Comparison of ENCODE assay signal across 8 cellular contexts in the genomic region with DNA sequence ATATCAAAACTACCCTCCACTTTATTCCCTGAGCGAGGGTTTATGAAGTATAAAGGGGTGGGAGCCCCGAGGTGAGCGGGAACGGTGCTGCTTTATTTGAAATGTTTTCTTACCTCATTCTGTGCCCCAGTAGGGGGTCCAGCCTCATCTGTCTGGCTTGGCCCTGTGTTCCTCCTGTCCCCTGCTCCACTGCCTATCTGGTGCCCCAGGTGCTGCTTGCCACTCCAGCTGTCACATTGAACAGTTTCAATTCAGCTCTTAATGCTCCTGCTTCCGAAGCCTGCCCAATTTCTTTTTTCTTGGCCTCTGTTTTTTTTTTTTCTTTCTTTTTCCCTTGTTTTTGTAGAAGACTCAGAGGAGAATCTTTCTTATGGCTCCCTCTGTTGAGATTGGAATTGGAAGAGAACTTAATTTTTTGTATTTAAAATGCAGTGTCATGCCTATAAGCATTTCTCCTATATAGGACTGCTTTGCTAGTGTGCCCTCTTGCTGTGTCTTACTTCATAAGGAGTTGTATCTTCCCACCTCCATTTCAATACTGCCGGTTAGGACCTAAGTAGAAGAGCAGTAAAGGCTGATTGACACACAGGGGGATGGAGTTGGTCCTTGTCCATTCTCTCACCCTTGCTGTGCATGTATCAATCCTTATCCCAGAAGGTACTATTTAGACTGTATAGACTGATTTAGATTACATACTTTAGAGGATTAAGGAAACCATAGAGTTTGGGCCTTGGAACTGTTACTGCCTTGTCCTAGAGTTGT. TPM values are rescaled to one million over a fixed set of nuclear protein-coding genes. Genes with fewer than 3 reads are reported as not detected.
DNase-seq lines count a peak whose midpoint lies in the region; ATAC-seq and TF ChIP-seq lines count a peak whose summit lies in the region.

No MANE protein-coding gene starts in this region.

- CTCF ChIA-PET in Caco-2 (lab: Charles Lee): no interaction called here

- H3K27me3 Mint-ChIP-seq in Caco-2 (ENCODE audit: insufficient read depth, unreplicated experiment): no peaks in the 10 kb centered on the region

- H3F3A ChIP-seq in MM.1S (ENCODE audit: insufficient read depth, low read length) (peaks cover 12% of the 10 kb centered on the region), neural cell (ENCODE audit: insufficient read depth, low read length, poor library complexity, severe bottlenecking) (peaks cover 5% of the 10 kb centered on the region)

- no peaks in the 10 kb centered on the region for H3K9me3 Mint-ChIP-seq in Caco-2 (ENCODE audit: unreplicated experiment)

- H3K36me3 ChIP-seq in Caco-2 (ENCODE audit: control insufficient read depth, insufficient read depth, low read length) (peaks cover 5% of the 10 kb centered on the region), MM.1S (replicated peaks; ENCODE audit: insufficient read depth, low read length) (no peaks in the 10 kb centered on the region), neural cell (ENCODE audit: insufficient read depth, low read length) (peaks cover 18% of the 10 kb centered on the region)

- TF ChIP-seq CTCF in Caco-2 (IDR thresholded peaks at IDR 0.05; ENCODE audit: insufficient read depth in 1 of 2, low read depth in 1 of 2, low read length in 1 of 2, severe bottlenecking in 1 of 2, unreplicated experiment in 1 of 2) (no peak), MM.1S (IDR thresholded peaks at IDR 0.05; ENCODE audit: low read length) (no peak), dorsolateral prefrontal cortex (IDR thresholded peaks at IDR 0.05 in 54 of 56, conservative IDR thresholded peaks at IDR 0.05 in 2 of 56; ENCODE audit: low read depth in 1 of 56, partially characterized antibody in 56 of 56) (no peak), neural cell (IDR thresholded peaks at IDR 0.05; ENCODE audit: poor library complexity, severe bottlenecking) (no peak)

- BruUV-seq in Caco-2 (replicated peaks; lab: Mats Ljungman, UMichigan): no TSS peak

- DNase-seq in Caco-2 (no peak), MM.1S (peak; percentile 37), dorsolateral prefrontal cortex (no peak), NCI-H510A (lab: John Stamatoyannopoulos, UW) (no peak)

- H3K9me2 ChIP-seq in MM.1S (replicated peaks; ENCODE audit: insufficient read depth, low read length) (no peaks in the 10 kb centered on the region), neural cell (ENCODE audit: insufficient read depth, low read length) (no peaks in the 10 kb centered on the region)

- H3K27me3 ChIP-seq in Caco-2 (replicated peaks; ENCODE audit: control insufficient read depth, insufficient read depth, low read length) (no peaks in the 10 kb centered on the region), MM.1S (replicated peaks; ENCODE audit: insufficient read depth, low read length) (no peaks in the 10 kb centered on the region), dorsolateral prefrontal cortex (no peaks in the 10 kb centered on the region), neural cell (ENCODE audit: insufficient read depth, low read depth, low read length) (no peaks in the 10 kb centered on the region)

- peak overlapping the region; percentile 23 for H3K27ac Mint-ChIP-seq in Caco-2 (ENCODE audit: unreplicated experiment)

- H3K27ac ChIP-seq in MM.1S (ENCODE audit: low read length) (peak overlapping the region; percentile 12; the same call in 1 of the 2 replicates), dorsolateral prefrontal cortex (peak overlapping the region in 8 of 59 donors; percentile 10 to 97 (median 76)), neural cell (ENCODE audit: low read length) (no peak overlapping the region)

- no peak for TF ChIP-seq RAD21 in neural cell (conservative IDR thresholded peaks at IDR 0.05)

- H3K4me3 ChIP-seq in Caco-2 (ENCODE audit: low read depth, low read length): no peak overlapping the region
- peak overlapping the region; percentile 95 for H3K4me3 ChIP-seq in MM.1S (ENCODE audit: low read length)
- H3K4me3 ChIP-seq in dorsolateral prefrontal cortex: peak overlapping the region; percentile 11 to 100 (median 87)
- H3K4me3 ChIP-seq in neural cell (ENCODE audit: low read length): peak overlapping the region; percentile 94

- H3K79me2 ChIP-seq in MM.1S (ENCODE audit: low read length) (peaks cover 58% of the 10 kb centered on the region), neural cell (replicated peaks; ENCODE audit: insufficient read depth, low read length) (peaks cover 57% of the 10 kb centered on the region)

- no peak for ATAC-seq in HG02642 (IDR thresholded peaks at IDR 0.05; ENCODE audit: poor library complexity, unreplicated experiment)
- ATAC-seq in GM19324 (IDR thresholded peaks at IDR 0.05; ENCODE audit: low FRiP score, unreplicated experiment): no peak
- ATAC-seq in HG02610 (IDR thresholded peaks at IDR 0.05; ENCODE audit: unreplicated experiment): no peak

- TF ChIP-seq EP300 in neural cell (conservative IDR thresholded peaks at IDR 0.05; ENCODE audit: poor library complexity, severe bottlenecking): no peak

- no peaks in the 10 kb centered on the region for H3K9me3 ChIP-seq in Caco-2
- H3K9me3 ChIP-seq in MM.1S (replicated peaks; ENCODE audit: insufficient read depth, low read length): no peaks in the 10 kb centered on the region
- H3K9me3 ChIP-seq in neural cell (ENCODE audit: low read length): no peaks in the 10 kb centered on the region

- H3K4me2 ChIP-seq in MM.1S (ENCODE audit: low read depth, low read length) (peak overlapping the region; percentile 92), neural cell (ENCODE audit: low read length) (peak overlapping the region; percentile 100)

- H3K4me1 ChIP-seq in Caco-2: peaks cover 7% of the 10 kb centered on the region; the same call in 1 of the 2 replicates
- H3K4me1 ChIP-seq in MM.1S (ENCODE audit: low read length): peaks cover 7% of the 10 kb centered on the region; the same call in 1 of the 2 replicates

- POLR2A ChIA-PET in Caco-2 (lab: Charles Lee): no interaction called here

- H3K9ac ChIP-seq in MM.1S (ENCODE audit: low read length): peak overlapping the region; percentile 99; the same call in 1 of the 2 replicates
- H3K9ac ChIP-seq in neural cell (ENCODE audit: low read length): no peak overlapping the region

- intact Hi-C loops in Caco-2 (cut with micrococcal nuclease; ENCODE audit: unreplicated experiment): loop anchor here (5.0 kb wide), 2 partner anchors 63 to 223 kb away; no protein-coding TSS in a partner anchor
- intact Hi-C loops in dorsolateral prefrontal cortex (cut with DNase I): loop anchor here (2.0 to 10.0 kb wide), 6 partner anchors 75 to 425 kb away; no protein-coding TSS in a partner anchor

- H2AFZ ChIP-seq in MM.1S (ENCODE audit: low read length) (no peak overlapping the region), neural cell (ENCODE audit: low read depth, low read length) (no peak overlapping the region)

- H3K4me3 Mint-ChIP-seq in Caco-2 (ENCODE audit: unreplicated experiment): peak overlapping the region; percentile 98

- H3K4me1 Mint-ChIP-seq in Caco-2 (ENCODE audit: low read depth, unreplicated experiment): peaks cover 18% of the 10 kb centered on the region

- peaks cover 32% of the 10 kb centered on the region for H3K36me3 Mint-ChIP-seq in Caco-2 (ENCODE audit: insufficient read depth, unreplicated experiment)

- H4K20me1 ChIP-seq in MM.1S (ENCODE audit: insufficient read depth, low read length) (peaks cover 33% of the 10 kb centered on the region; the same call in 1 of the 2 replicates), neural cell (ENCODE audit: insufficient read depth) (no peaks in the 10 kb centered on the region)

TF ChIP-seq in neural cell, 6 proteins besides CTCF, POLR2A, EP300 and RAD21:
- no peak for TF ChIP-seq EZH2 (IDR thresholded peaks at IDR 0.05; ENCODE audit: borderline replicate concordance, insufficient read depth, low read length, poor library complexity, severe bottlenecking)
- no peak for TF ChIP-seq SMC3 (conservative IDR thresholded peaks at IDR 0.05; ENCODE audit: poor library complexity)
- no peak for TF ChIP-seq TAF1 (IDR thresholded peaks at IDR 0.05; ENCODE audit: low read depth)
- TF ChIP-seq, protein P1, sequence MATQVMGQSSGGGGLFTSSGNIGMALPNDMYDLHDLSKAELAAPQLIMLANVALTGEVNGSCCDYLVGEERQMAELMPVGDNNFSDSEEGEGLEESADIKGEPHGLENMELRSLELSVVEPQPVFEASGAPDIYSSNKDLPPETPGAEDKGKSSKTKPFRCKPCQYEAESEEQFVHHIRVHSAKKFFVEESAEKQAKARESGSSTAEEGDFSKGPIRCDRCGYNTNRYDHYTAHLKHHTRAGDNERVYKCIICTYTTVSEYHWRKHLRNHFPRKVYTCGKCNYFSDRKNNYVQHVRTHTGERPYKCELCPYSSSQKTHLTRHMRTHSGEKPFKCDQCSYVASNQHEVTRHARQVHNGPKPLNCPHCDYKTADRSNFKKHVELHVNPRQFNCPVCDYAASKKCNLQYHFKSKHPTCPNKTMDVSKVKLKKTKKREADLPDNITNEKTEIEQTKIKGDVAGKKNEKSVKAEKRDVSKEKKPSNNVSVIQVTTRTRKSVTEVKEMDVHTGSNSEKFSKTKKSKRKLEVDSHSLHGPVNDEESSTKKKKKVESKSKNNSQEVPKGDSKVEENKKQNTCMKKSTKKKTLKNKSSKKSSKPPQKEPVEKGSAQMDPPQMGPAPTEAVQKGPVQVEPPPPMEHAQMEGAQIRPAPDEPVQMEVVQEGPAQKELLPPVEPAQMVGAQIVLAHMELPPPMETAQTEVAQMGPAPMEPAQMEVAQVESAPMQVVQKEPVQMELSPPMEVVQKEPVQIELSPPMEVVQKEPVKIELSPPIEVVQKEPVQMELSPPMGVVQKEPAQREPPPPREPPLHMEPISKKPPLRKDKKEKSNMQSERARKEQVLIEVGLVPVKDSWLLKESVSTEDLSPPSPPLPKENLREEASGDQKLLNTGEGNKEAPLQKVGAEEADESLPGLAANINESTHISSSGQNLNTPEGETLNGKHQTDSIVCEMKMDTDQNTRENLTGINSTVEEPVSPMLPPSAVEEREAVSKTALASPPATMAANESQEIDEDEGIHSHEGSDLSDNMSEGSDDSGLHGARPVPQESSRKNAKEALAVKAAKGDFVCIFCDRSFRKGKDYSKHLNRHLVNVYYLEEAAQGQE (IDR thresholded peaks at IDR 0.05; ENCODE audit: borderline replicate concordance): no peak
- no peak for TF ChIP-seq POLR2AphosphoS5 (IDR thresholded peaks at IDR 0.05)
- no peak for TF ChIP-seq MXI1 (conservative IDR thresholded peaks at IDR 0.05; ENCODE audit: poor library complexity, severe bottlenecking)

RNA-seq across cellular contexts. Expression of a gene that starts 2.3 kb away (rescaled TPM):
- total RNA-seq in Caco-2 (2022) (29.3 and 30.6 TPM in 2 replicates), dorsolateral prefrontal cortex (10 to 100 TPM; 42.4 to 93.4 (median 69.5) TPM)
- 84.0 and 90.3 TPM in 2 replicates for polyA plus RNA-seq in neural cell
- polyA minus RNA-seq in neural cell: 165 and 167 TPM in 2 replicates
